1 cellular context compared by ENCODE assay signal in the genomic region with DNA sequence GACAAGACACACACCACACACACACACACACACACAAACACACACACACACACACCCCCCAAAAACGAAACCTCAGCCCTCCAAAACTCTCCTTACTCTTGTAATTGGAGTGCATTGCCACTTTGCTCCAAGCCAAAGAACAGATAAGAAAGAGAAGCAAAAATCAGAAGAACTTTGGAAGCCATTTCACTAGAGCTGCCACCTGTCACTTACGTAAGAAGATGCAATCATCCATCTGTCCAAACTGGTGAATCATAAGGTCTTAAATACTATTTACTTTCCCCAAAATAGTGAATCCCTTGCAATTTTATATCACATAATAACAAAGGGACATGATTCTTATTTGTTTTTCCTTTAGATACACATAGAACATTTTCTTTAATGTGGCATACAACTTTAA.
TF ChIP-seq lines count a peak whose summit lies in the region.

No MANE protein-coding gene starts in this region.

TF ChIP-seq in GM23338, 12 proteins besides CTCF, POLR2A, EP300 and RAD21 (continued from another document):
- TF ChIP-seq, protein P1, sequence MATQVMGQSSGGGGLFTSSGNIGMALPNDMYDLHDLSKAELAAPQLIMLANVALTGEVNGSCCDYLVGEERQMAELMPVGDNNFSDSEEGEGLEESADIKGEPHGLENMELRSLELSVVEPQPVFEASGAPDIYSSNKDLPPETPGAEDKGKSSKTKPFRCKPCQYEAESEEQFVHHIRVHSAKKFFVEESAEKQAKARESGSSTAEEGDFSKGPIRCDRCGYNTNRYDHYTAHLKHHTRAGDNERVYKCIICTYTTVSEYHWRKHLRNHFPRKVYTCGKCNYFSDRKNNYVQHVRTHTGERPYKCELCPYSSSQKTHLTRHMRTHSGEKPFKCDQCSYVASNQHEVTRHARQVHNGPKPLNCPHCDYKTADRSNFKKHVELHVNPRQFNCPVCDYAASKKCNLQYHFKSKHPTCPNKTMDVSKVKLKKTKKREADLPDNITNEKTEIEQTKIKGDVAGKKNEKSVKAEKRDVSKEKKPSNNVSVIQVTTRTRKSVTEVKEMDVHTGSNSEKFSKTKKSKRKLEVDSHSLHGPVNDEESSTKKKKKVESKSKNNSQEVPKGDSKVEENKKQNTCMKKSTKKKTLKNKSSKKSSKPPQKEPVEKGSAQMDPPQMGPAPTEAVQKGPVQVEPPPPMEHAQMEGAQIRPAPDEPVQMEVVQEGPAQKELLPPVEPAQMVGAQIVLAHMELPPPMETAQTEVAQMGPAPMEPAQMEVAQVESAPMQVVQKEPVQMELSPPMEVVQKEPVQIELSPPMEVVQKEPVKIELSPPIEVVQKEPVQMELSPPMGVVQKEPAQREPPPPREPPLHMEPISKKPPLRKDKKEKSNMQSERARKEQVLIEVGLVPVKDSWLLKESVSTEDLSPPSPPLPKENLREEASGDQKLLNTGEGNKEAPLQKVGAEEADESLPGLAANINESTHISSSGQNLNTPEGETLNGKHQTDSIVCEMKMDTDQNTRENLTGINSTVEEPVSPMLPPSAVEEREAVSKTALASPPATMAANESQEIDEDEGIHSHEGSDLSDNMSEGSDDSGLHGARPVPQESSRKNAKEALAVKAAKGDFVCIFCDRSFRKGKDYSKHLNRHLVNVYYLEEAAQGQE (IDR thresholded peaks at IDR 0.05; ENCODE audit: unreplicated experiment): no peak
- no peak for TF ChIP-seq EZH2 (IDR thresholded peaks at IDR 0.05; ENCODE audit: low read depth, unreplicated experiment)
- TF ChIP-seq CREB1 (CRISPR knock-in tag; IDR thresholded peaks at IDR 0.05; ENCODE audit: low read depth): no peak
- TF ChIP-seq, protein P2, sequence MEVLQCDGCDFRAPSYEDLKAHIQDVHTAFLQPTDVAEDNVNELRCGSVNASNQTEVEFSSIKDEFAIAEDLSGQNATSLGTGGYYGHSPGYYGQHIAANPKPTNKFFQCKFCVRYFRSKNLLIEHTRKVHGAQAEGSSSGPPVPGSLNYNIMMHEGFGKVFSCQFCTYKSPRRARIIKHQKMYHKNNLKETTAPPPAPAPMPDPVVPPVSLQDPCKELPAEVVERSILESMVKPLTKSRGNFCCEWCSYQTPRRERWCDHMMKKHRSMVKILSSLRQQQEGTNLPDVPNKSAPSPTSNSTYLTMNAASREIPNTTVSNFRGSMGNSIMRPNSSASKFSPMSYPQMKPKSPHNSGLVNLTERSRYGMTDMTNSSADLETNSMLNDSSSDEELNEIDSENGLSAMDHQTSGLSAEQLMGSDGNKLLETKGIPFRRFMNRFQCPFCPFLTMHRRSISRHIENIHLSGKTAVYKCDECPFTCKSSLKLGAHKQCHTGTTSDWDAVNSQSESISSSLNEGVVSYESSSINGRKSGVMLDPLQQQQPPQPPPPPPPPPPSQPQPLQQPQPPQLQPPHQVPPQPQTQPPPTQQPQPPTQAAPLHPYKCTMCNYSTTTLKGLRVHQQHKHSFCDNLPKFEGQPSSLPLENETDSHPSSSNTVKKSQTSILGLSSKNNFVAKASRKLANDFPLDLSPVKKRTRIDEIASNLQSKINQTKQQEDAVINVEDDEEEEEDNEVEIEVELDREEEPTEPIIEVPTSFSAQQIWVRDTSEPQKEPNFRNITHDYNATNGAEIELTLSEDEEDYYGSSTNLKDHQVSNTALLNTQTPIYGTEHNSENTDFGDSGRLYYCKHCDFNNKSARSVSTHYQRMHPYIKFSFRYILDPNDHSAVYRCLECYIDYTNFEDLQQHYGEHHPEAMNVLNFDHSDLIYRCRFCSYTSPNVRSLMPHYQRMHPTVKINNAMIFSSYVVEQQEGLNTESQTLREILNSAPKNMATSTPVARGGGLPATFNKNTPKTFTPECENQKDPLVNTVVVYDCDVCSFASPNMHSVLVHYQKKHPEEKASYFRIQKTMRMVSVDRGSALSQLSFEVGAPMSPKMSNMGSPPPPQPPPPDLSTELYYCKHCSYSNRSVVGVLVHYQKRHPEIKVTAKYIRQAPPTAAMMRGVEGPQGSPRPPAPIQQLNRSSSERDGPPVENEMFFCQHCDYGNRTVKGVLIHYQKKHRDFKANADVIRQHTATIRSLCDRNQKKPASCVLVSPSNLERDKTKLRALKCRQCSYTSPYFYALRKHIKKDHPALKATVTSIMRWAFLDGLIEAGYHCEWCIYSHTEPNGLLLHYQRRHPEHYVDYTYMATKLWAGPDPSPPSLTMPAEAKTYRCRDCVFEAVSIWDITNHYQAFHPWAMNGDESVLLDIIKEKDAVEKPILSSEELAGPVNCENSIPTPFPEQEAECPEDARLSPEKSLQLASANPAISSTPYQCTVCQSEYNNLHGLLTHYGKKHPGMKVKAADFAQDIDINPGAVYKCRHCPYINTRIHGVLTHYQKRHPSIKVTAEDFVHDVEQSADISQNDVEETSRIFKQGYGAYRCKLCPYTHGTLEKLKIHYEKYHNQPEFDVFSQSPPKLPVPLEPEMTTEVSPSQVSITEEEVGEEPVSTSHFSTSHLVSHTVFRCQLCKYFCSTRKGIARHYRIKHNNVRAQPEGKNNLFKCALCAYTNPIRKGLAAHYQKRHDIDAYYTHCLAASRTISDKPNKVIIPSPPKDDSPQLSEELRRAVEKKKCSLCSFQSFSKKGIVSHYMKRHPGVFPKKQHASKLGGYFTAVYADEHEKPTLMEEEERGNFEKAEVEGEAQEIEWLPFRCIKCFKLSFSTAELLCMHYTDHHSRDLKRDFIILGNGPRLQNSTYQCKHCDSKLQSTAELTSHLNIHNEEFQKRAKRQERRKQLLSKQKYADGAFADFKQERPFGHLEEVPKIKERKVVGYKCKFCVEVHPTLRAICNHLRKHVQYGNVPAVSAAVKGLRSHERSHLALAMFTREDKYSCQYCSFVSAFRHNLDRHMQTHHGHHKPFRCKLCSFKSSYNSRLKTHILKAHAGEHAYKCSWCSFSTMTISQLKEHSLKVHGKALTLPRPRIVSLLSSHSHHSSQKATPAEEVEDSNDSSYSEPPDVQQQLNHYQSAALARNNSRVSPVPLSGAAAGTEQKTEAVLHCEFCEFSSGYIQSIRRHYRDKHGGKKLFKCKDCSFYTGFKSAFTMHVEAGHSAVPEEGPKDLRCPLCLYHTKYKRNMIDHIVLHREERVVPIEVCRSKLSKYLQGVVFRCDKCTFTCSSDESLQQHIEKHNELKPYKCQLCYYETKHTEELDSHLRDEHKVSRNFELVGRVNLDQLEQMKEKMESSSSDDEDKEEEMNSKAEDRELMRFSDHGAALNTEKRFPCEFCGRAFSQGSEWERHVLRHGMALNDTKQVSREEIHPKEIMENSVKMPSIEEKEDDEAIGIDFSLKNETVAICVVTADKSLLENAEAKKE (CRISPR knock-in tag; IDR thresholded peaks at IDR 0.05): no peak
- TF ChIP-seq, protein P3, sequence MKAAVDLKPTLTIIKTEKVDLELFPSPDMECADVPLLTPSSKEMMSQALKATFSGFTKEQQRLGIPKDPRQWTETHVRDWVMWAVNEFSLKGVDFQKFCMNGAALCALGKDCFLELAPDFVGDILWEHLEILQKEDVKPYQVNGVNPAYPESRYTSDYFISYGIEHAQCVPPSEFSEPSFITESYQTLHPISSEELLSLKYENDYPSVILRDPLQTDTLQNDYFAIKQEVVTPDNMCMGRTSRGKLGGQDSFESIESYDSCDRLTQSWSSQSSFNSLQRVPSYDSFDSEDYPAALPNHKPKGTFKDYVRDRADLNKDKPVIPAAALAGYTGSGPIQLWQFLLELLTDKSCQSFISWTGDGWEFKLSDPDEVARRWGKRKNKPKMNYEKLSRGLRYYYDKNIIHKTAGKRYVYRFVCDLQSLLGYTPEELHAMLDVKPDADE (IDR thresholded peaks at IDR 0.05): no peak
- no peak for TF ChIP-seq STAT1 (IDR thresholded peaks at IDR 0.05; ENCODE audit: unreplicated experiment)
- TF ChIP-seq NANOG (IDR thresholded peaks at IDR 0.05; ENCODE audit: borderline replicate concordance): no peak
- no peak for TF ChIP-seq JUNB (IDR thresholded peaks at IDR 0.05; ENCODE audit: unreplicated experiment)
- no peak for TF ChIP-seq ZNF114 (CRISPR knock-in tag; IDR thresholded peaks at IDR 0.05)
- no peak for TF ChIP-seq POLR2AphosphoS5 (IDR thresholded peaks at IDR 0.05; ENCODE audit: low read depth)
